Comparison of ENCODE assay signal across 8 cellular contexts in genomic region chr17:76145231-76146052, GRCh38. TPM values are rescaled to one million over a fixed set of nuclear protein-coding genes. Genes with fewer than 3 reads are reported as not detected.
DNase-seq lines count a peak whose midpoint lies in the region; ATAC-seq and TF ChIP-seq lines count a peak whose summit lies in the region.
"Had no signal": no experiment of that assay in that cellular context is flagged by ENCODE, and none has a peak within 500 bp of the region (broad histone marks: within the 10 kb centered on the region; RNA-seq: fewer than 3 reads in every experiment).

No MANE protein-coding gene starts in this region.

- intact Hi-C loops in stomach (cut with DNase I; ENCODE audit: low total_unique reads), result no loop called here

- no peaks in the 10 kb centered on the region for H3K27me3 Mint-ChIP-seq in T-helper 17 cell
- H3K27me3 Mint-ChIP-seq in chondrocyte (ENCODE audit: low read depth), result peaks cover under 1% of the 10 kb centered on the region

- no peak for TF ChIP-seq EP300 in stomach (IDR thresholded peaks at IDR 0.05)

- H3K4me3 Mint-ChIP-seq in T-helper 17 cell (peak overlapping the region; percentile 84), chondrocyte (ENCODE audit: unreplicated experiment) (no peak overlapping the region)

- in situ Hi-C loops in KBM-7 (cut with MboI; ENCODE audit: low pct_unique_long_range_greater_than_20kb, low sequenced_read_pairs), result no loop called here

- TF ChIP-seq POLR2A in stomach (IDR thresholded peaks at IDR 0.05), result no peak

- H3K4me1 Mint-ChIP-seq in T-helper 17 cell (peaks cover 48% of the 10 kb centered on the region), chondrocyte (ENCODE audit: low read depth) (peaks cover 9% of the 10 kb centered on the region)

- H3K9me3 ChIP-seq in T-helper 17 cell (ENCODE audit: control insufficient read depth, low read length, poor library complexity, severe bottlenecking) (no peaks in the 10 kb centered on the region), stomach (no peaks in the 10 kb centered on the region)

- peak; percentile 61 for ATAC-seq in T-helper 17 cell

- DNase-seq in KBM-7 (peak; percentile 44), T-helper 17 cell (peak in 2 of 3 donors; percentile 31 to 39), dermis blood vessel endothelial cell (peak; percentile 38), stomach (no peak), DMS 273 (lab: John Stamatoyannopoulos, UW; ENCODE audit: unreplicated experiment) (no peak), chondrocyte (ENCODE audit: low spot score) (no peak), NCI-H82 treated with DMSO at 0.1 percent for 48 hours (lab: John Stamatoyannopoulos, UW; ENCODE audit: unreplicated experiment) (no peak)

- H3K9me3 Mint-ChIP-seq in chondrocyte (ENCODE audit: low read depth), result no peaks in the 10 kb centered on the region

- 74 to 82% (median 79%) methylated on average over 25 of the region's 25 CpGs for WGBS in stomach, 5 donors

- H3K36me3 Mint-ChIP-seq in T-helper 17 cell (ENCODE audit: low read depth) (peaks cover 2% of the 10 kb centered on the region), chondrocyte (ENCODE audit: low read depth) (no peaks in the 10 kb centered on the region)

- peaks cover 12 to 48% (median 21%) of the 10 kb centered on the region in 4 donors for H3K4me1 ChIP-seq in stomach

- peaks cover 0 to 7% (median 5%) of the 10 kb centered on the region in 3 donors for H3K27me3 ChIP-seq in stomach

- TF ChIP-seq CTCF in stomach (IDR thresholded peaks at IDR 0.05) (no peak), chondrocyte (IDR thresholded peaks at IDR 0.05) (no peak)

- peak overlapping the region; percentile 95 for H3K27ac Mint-ChIP-seq in T-helper 17 cell
- H3K27ac Mint-ChIP-seq in chondrocyte (ENCODE audit: unreplicated experiment), result no peak overlapping the region

- peak overlapping the region; percentile 37 to 67 (median 57) for H3K27ac ChIP-seq in stomach
- H3K27ac ChIP-seq: epithelial cell of prostate had no signal

- no peak overlapping the region for H3K4me3 ChIP-seq in stomach

- H3K36me3 ChIP-seq in stomach, result no peaks in the 10 kb centered on the region

RNA-seq across cellular contexts. Expression of gene FOXJ1, which starts 4.4 kb away (rescaled TPM):
- total RNA-seq in T-helper 17 cell (1 to 10 TPM; 1.3 to 2.1 TPM), dermis blood vessel endothelial cell (0.05 TPM in 1 of 2 replicates, not detected in the other), stomach (1 to 10 TPM in 3 of 5 donors, not detected in 2; 1.3 to 6.7 (median 4.5) TPM), chondrocyte (0.12 TPM in 1 of 3 replicates, not detected in the others)
- polyA plus RNA-seq in stomach, result under 1 TPM in 2 of 3 donors, not detected in 1; 0.12 to 0.25 TPM

RNA-seq across cellular contexts. Expression of gene EXOC7, which starts 41.9 kb away (rescaled TPM):
- total RNA-seq in T-helper 17 cell, result 10 to 100 TPM; 80.7 to 85.3 TPM
- 102 and 114 TPM in 2 replicates for total RNA-seq in dermis blood vessel endothelial cell
- total RNA-seq in stomach, result 100 to 1,000 TPM in 2 of 5 donors, 10 to 100 TPM in 3; 65.7 to 280 (median 80.3) TPM
- 10 to 100 TPM; 31.8 to 47.2 (median 33.2) TPM for polyA plus RNA-seq in stomach
- 129 to 180 TPM (median 131 TPM) in 3 replicates for total RNA-seq in chondrocyte

Comparison
In these comparisons a context has a peak if more than half of its experiments do, and no peak if none do; other contexts are left out.
1. DNase-seq: peak in KBM-7 (single experiment), T-helper 17 cell (2 of 3) and dermis blood vessel endothelial cell (single experiment); none in stomach (single experiment), DMS 273 (single experiment), chondrocyte (single experiment) and NCI-H82 treated with DMSO at 0.1 percent for 48 hours (single experiment).